Comparison of ENCODE assay signal across 17 cellular contexts in the genomic region with DNA sequence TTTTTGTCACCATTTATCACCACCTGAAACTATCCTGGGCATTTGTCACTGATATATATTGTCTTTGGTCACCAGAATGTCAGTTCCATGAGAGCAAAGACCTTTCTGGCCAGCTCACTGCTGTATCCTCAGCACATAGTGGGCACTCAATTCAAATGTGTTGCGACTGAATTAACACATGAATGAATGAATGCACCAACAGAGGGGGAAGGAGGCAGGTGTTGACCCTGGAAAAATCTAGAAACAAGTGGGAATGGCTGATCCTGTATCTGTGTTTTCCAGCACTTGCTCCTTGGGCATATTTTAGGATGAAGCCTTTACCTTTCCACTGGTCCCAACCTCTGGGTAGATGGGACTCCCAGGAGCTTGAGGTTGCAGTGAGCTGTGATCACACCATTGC. TPM values are rescaled to one million over a fixed set of nuclear protein-coding genes. Genes with fewer than 3 reads are reported as not detected.
A peak's percentile ranks its signal among the peaks of the same experiment; 100 is the strongest.
DNase-seq lines count a peak whose midpoint lies in the region; ATAC-seq, FAIRE-seq and TF ChIP-seq lines count a peak whose summit lies in the region.
"Had no signal": no experiment of that assay in that cellular context is flagged by ENCODE, and none has a peak within 500 bp of the region (broad histone marks: within the 10 kb centered on the region; RNA-seq: fewer than 3 reads in every experiment).

No MANE protein-coding gene starts in this region.

- no peak overlapping the region for H3K4ac ChIP-seq in H1 (replicated peaks; ENCODE audit: insufficient read length, low read depth, low read length)

- H3K4me3 ChIP-seq in H1 (ENCODE audit: extremely low read depth in 1 of 4, insufficient read depth in 2 of 4, low read depth in 3 of 4, low read length in 4 of 4), result no peak overlapping the region
- H3K4me3 ChIP-seq in lower lobe of right lung, result no peak overlapping the region
- no peak overlapping the region for H3K4me3 ChIP-seq in uterus
- H3K4me3 ChIP-seq: A549 had no signal

- no peak overlapping the region for H2AFZ ChIP-seq in H1 (ENCODE audit: low read length)

- H2BK12ac ChIP-seq in H1 (ENCODE audit: low read depth, low read length), result peak overlapping the region; percentile 13; the same call in 1 of the 2 replicates

- H3K27me3 Mint-ChIP-seq in IgD-negative memory B cell (no peaks in the 10 kb centered on the region), nephron (ENCODE audit: low read depth) (no peaks in the 10 kb centered on the region)
- H3K27me3 Mint-ChIP-seq: CD4-positive, alpha-beta memory T cell had no signal

- no peak for ATAC-seq in lower lobe of right lung
- ATAC-seq: A549 had no signal

- no peaks in the 10 kb centered on the region for H3K36me3 ChIP-seq in H1 (ENCODE audit: control insufficient read depth in 2 of 4, insufficient read depth in 4 of 4, low read length in 3 of 4)
- H3K36me3 ChIP-seq in lower lobe of right lung, result no peaks in the 10 kb centered on the region
- H3K36me3 ChIP-seq in uterus, result no peaks in the 10 kb centered on the region
- H3K36me3 ChIP-seq: BE2C had no signal

- intact Hi-C loops in lower lobe of right lung (cut with DNase I) (no loop called here), uterus (cut with DNase I; ENCODE audit: low total_unique reads) (no loop called here)

- H3K4me2 ChIP-seq in H1 (ENCODE audit: insufficient read depth in 1 of 2, low read depth in 2 of 2, low read length in 2 of 2), result peak overlapping the region; percentile 36 to 61; a peak in 3 of 4 replicates
- H3K4me2 ChIP-seq: A549 had no signal

- peaks cover 12 to 25% (median 15%) of the 10 kb centered on the region in 4 experiments for H3K4me1 ChIP-seq in H1 (replicated peaks in 1 of 4; ENCODE audit: control insufficient read depth in 3 of 4, insufficient read depth in 4 of 4, low read length in 3 of 4)
- peaks cover 18% of the 10 kb centered on the region for H3K4me1 ChIP-seq in lower lobe of right lung
- peaks cover 0 to 14% of the 10 kb centered on the region in 2 donors for H3K4me1 ChIP-seq in uterus

- peak overlapping the region; percentile 91; the same call in 1 of the 2 replicates for H2BK5ac ChIP-seq in H1 (ENCODE audit: low read depth, low read length)

- H3K27me3 ChIP-seq in H1 (replicated peaks in 1 of 4; ENCODE audit: control insufficient read depth in 3 of 4, extremely low read depth in 1 of 4, insufficient read depth in 3 of 4, low read length in 3 of 4) (no peaks in the 10 kb centered on the region), lower lobe of right lung (ENCODE audit: low read depth) (no peaks in the 10 kb centered on the region), uterus (no peaks in the 10 kb centered on the region)
- H3K27me3 ChIP-seq: BE2C had no signal

- peaks cover 0 to 1% (median 0%) of the 10 kb centered on the region in 3 donors for H3K9me3 Mint-ChIP-seq in IgD-negative memory B cell
- no peaks in the 10 kb centered on the region for H3K9me3 Mint-ChIP-seq in nephron
- H3K9me3 Mint-ChIP-seq: CD4-positive, alpha-beta memory T cell had no signal

- peaks cover 9% of the 10 kb centered on the region; the same call in 1 of the 2 replicates for H3K23me2 ChIP-seq in H1 (ENCODE audit: low read depth, low read length)

- H3K36me3 Mint-ChIP-seq in IgD-negative memory B cell (no peaks in the 10 kb centered on the region), nephron (ENCODE audit: low read depth) (no peaks in the 10 kb centered on the region)

- TF ChIP-seq POLR2A in H1 (IDR thresholded peaks at IDR 0.05; ENCODE audit: control extremely low read depth in 1 of 2, low read depth in 2 of 2, low read length in 2 of 2) (no peak), uterus (IDR thresholded peaks at IDR 0.05) (no peak)

- DNase-seq in H1 (ENCODE audit: low read depth in 1 of 2, low spot score in 2 of 2) (no peak), lower lobe of right lung (no peak), ecto neural progenitor cell (ENCODE audit: low spot score) (no peak), NCI-H1436 treated with DMSO at 0.1 percent for 48 hours (lab: John Stamatoyannopoulos, UW) (no peak), uterus (no peak)
- DNase-seq: BE2C; CD4-positive, alpha-beta memory T cell; DMS79 treated with DMSO at 0.1 percent for 48 hours; EL; GDM1 had no signal

- TF ChIP-seq EP300 in H1 (IDR thresholded peaks at IDR 0.05; ENCODE audit: borderline replicate concordance in 1 of 2, low read depth in 2 of 2, low read length in 2 of 2), result no peak

- H3K4me3 Mint-ChIP-seq in IgD-negative memory B cell (peak overlapping the region in 1 of 4 donors; percentile 73), nephron (peak overlapping the region in 2 of 3 experiments; percentile 24 to 54)

- H2BK15ac ChIP-seq in H1 (ENCODE audit: low read length), result no peak overlapping the region

- H3K18ac ChIP-seq in H1 (ENCODE audit: extremely low read depth, low read length), result peak overlapping the region; percentile 38; the same call in 1 of the 2 replicates

- H3K14ac ChIP-seq in H1 (ENCODE audit: insufficient read length), result no peak overlapping the region

- H2AK5ac ChIP-seq in H1 (ENCODE audit: low read depth, low read length), result no peak overlapping the region

- 10% methylated on average over 1 of the region's 1 CpG; no CpG with 5 or more reads in 1 of the 2 experiments for WGBS in H1 (ENCODE audit: extremely low coverage in 1 of 2, insufficient coverage in 1 of 2, insufficient read length in 1 of 2, insufficient replicate concordance in 2 of 2, low coverage in 1 of 2, low lambda C conversion rate in 2 of 2, missing lambda C conversion rate in 1 of 2), 2 experiments

- peak overlapping the region; percentile 40; the same call in 1 of the 2 replicates for H2BK20ac ChIP-seq in H1 (ENCODE audit: low read length)

- peaks cover under 1% of the 10 kb centered on the region; the same call in 1 of the 2 replicates for H3K79me1 ChIP-seq in H1 (ENCODE audit: low read depth, low read length)

- peak overlapping the region; percentile 2 for H4K5ac ChIP-seq in H1 (ENCODE audit: insufficient read length, low read depth, low read length)

- no peak overlapping the region for H3K23ac ChIP-seq in H1 (ENCODE audit: insufficient read length)

- peaks cover 4 to 12% (median 11%) of the 10 kb centered on the region in 3 donors for H3K4me1 Mint-ChIP-seq in IgD-negative memory B cell
- H3K4me1 Mint-ChIP-seq in nephron, result peaks cover 24% of the 10 kb centered on the region

- H4K20me1 ChIP-seq in H1 (replicated peaks in 1 of 2; ENCODE audit: control insufficient read depth in 1 of 2, insufficient read depth in 2 of 2, low read length in 2 of 2), result peaks cover 0 to under 1% of the 10 kb centered on the region in 2 experiments

- no peak for FAIRE-seq in H1 (lab: Jason Lieb, UNC)
- FAIRE-seq: A549, GM12892, GM19239, H54 had no signal

- peaks cover 0 to 10% of the 10 kb centered on the region in 2 experiments; a peak in 3 of 4 replicates for H3K79me2 ChIP-seq in H1 (ENCODE audit: control insufficient read depth in 1 of 2, insufficient read depth in 2 of 2, low read length in 2 of 2)

- peak overlapping the region; percentile 17 for H2BK120ac ChIP-seq in H1 (replicated peaks; ENCODE audit: low read depth, low read length)

- H3K56ac ChIP-seq in H1 (replicated peaks; ENCODE audit: insufficient read length, low read depth, low read length), result no peak overlapping the region

- CTCF ChIA-PET in H1 (lab: Charles Lee; ENCODE audit: partially characterized antibody), result interaction anchor here (0.9 to 2.9 kb wide), 9 partner anchors 9 to 201 kb away, joined by 3 to 18 read pairs (median 3); no protein-coding TSS in a partner anchor

- no peak overlapping the region for H3K27ac ChIP-seq in H1 (ENCODE audit: low read depth, low read length)
- no peak overlapping the region for H3K27ac ChIP-seq in lower lobe of right lung
- H3K27ac ChIP-seq in uterus, result no peak overlapping the region
- H3K27ac ChIP-seq: C4-2B had no signal

- H4K91ac ChIP-seq in H1 (replicated peaks; ENCODE audit: insufficient read length, low read length), result peak overlapping the region; percentile 4

- POLR2A ChIA-PET in H1 (lab: Charles Lee; ENCODE audit: partially characterized antibody), result interaction anchor here (1.3 to 1.9 kb wide), 2 partner anchors 84 to 92 kb away, joined by 3 to 4 read pairs; no protein-coding TSS in a partner anchor

- peak overlapping the region in 2 of 3 donors; percentile 3 to 78 for H3K27ac Mint-ChIP-seq in IgD-negative memory B cell
- H3K27ac Mint-ChIP-seq in nephron, result peak overlapping the region; percentile 28 to 97 (median 51)

- no peak overlapping the region for H3K9ac ChIP-seq in H1 (replicated peaks in 1 of 4; ENCODE audit: extremely low read depth in 1 of 4, low read depth in 3 of 4, low read length in 3 of 4)

- H4K8ac ChIP-seq in H1 (ENCODE audit: extremely low read depth, insufficient read depth, low read length), result no peak overlapping the region

- TF ChIP-seq RAD21 in H1 (IDR thresholded peaks at IDR 0.05 in 1 of 2, conservative IDR thresholded peaks at IDR 0.05 in 1 of 2; ENCODE audit: low read depth in 2 of 2, low read length in 2 of 2), result no peak

- TF ChIP-seq CTCF in H1 (IDR thresholded peaks at IDR 0.05; ENCODE audit: control extremely low read depth in 1 of 3, insufficient read depth in 1 of 3, low read depth in 1 of 3, low read length in 3 of 3), result no peak
- no peak for TF ChIP-seq CTCF in nephron (IDR thresholded peaks at IDR 0.05; ENCODE audit: unreplicated experiment in 3 of 3)
- no peak for TF ChIP-seq CTCF in lower lobe of right lung (IDR thresholded peaks at IDR 0.05)
- no peak for TF ChIP-seq CTCF in uterus (IDR thresholded peaks at IDR 0.05)

- H3K9me3 ChIP-seq in H1 (ENCODE audit: insufficient read depth in 2 of 2, low read depth in 1 of 2, low read length in 1 of 2) (no peaks in the 10 kb centered on the region), lower lobe of right lung (no peaks in the 10 kb centered on the region), uterus (no peaks in the 10 kb centered on the region)
- H3K9me3 ChIP-seq: A549, BE2C had no signal

TF ChIP-seq in H1, 55 proteins besides CTCF, POLR2A, EP300 and RAD21 (continues in another document):
- TF ChIP-seq, protein P1, sequence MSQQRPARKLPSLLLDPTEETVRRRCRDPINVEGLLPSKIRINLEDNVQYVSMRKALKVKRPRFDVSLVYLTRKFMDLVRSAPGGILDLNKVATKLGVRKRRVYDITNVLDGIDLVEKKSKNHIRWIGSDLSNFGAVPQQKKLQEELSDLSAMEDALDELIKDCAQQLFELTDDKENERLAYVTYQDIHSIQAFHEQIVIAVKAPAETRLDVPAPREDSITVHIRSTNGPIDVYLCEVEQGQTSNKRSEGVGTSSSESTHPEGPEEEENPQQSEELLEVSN (IDR thresholded peaks at IDR 0.05), result peak; percentile 14; the same call in 1 of the 2 replicates

RNA-seq across cellular contexts. Expression of a gene that starts 3.4 kb away (rescaled TPM):
- polyA plus RNA-seq in IgD-negative memory B cell, result 9.9 TPM
- 275 TPM in 2 replicates for total RNA-seq in H1 (2021; fragmentation: NEBNext Ultra II Directional; extraction: Animal tissue kit (Norgen Biotek cat#: 25700))
- polyA plus RNA-seq in H1 (2011; rRNA removed), result 14.8 and 25.3 TPM in 2 replicates
- polyA plus RNA-seq in H1 (2011; cell fraction: cytosol; rRNA removed), result 13.5 TPM
- polyA plus RNA-seq in H1 (2011; cell fraction: nucleus; rRNA removed), result 54.3 TPM
- polyA plus RNA-seq in H1 (2012, experiment 1 of 2), result 125 to 153 TPM (median 138 TPM) in 4 replicates
- polyA plus RNA-seq in H1 (2012, experiment 2 of 2), result 70.3 TPM
- 103 TPM for polyA plus RNA-seq in H1 (2013, experiment 1 of 2)
- 111 TPM for polyA plus RNA-seq in H1 (2013, experiment 2 of 2)
- polyA minus RNA-seq in H1 (2011; rRNA and poly(A)+ RNA removed), result 28.8 and 30.2 TPM in 2 replicates
- polyA minus RNA-seq in H1 (2011; cell fraction: cytosol; rRNA and poly(A)+ RNA removed), result 93.4 TPM
- polyA minus RNA-seq in H1 (2011; cell fraction: nucleus; rRNA and poly(A)+ RNA removed), result 81.3 TPM
- 318 TPM for total RNA-seq in lower lobe of right lung
- 100 to 1,000 TPM in 2 of 4 donors, 10 to 100 TPM in 2; 65.1 to 436 (median 102) TPM for total RNA-seq in uterus
